1 cellular context compared by ENCODE assay signal in the genomic region with DNA sequence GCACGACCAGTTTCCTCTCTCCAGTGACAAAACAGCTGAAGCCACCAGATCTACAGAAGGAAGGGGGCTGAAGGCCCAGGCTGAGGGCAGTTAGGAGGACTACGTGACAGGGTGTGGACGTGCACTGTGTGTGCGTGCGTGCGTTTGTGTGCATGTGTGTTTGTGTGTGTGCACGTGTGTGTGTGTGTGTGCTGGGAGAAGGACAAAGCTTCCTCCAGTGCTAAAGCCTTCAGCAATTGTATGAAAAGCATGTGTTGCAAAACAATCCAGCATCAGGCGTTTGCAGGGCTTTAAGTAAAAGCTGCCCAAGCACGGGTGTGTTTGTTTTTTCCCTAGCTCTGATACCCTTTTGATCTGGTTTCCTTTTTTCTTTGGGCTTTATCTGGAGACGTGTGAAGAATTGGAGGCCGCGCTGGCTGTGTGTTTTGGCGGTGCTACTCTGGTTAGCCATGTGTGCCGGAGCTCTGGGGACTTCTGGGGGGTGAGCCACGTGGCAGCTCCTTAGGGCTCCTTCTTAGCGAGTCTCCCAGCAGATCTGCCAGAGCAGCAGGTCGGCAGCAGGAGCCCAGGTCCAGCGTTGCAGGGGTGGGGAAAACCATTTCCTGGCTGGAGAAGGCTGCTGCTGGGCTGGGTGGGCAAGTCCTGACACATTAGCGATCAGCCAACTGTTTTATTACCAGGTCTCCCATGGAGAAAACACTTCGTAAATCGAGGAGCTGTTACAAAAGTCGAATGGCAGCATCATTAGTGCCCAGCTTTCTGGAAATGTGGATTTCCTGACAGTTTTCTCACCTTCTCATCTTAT.
TF ChIP-seq lines count a peak whose summit lies in the region.

No MANE protein-coding gene starts in this region.

TF ChIP-seq in HepG2, 621 proteins besides CTCF, POLR2A, EP300 and RAD21 (continued from another document and continues in another):
- TF ChIP-seq ZBTB26 (CRISPR knock-in tag; IDR thresholded peaks at IDR 0.05; ENCODE audit: borderline replicate concordance) (no peak), SNAI1 (CRISPR knock-in tag; IDR thresholded peaks at IDR 0.05; ENCODE audit: borderline replicate concordance) (no peak), REPIN1 (CRISPR knock-in tag; IDR thresholded peaks at IDR 0.05; ENCODE audit: borderline replicate concordance, low read depth) (peak; percentile 41; the same call in 1 of the 2 replicates), ZNF773 (CRISPR knock-in tag; IDR thresholded peaks at IDR 0.05; ENCODE audit: borderline replicate concordance) (no peak), MEF2D (CRISPR knock-in tag; IDR thresholded peaks at IDR 0.05) (peak; percentile 55; the same call in 1 of the 2 replicates), SOX5 (CRISPR knock-in tag; IDR thresholded peaks at IDR 0.05; ENCODE audit: borderline replicate concordance) (peak; percentile 77), CEBPB (IDR thresholded peaks at IDR 0.05; ENCODE audit: borderline replicate concordance, low read depth, low read length) (peak; percentile 86), FOXJ3 (CRISPR knock-in tag; IDR thresholded peaks at IDR 0.05; ENCODE audit: borderline replicate concordance) (peak; percentile 66; the same call in 1 of the 2 replicates), ZNF430 (CRISPR knock-in tag; IDR thresholded peaks at IDR 0.05) (0 out of 2 replicates have a peak, but pooled peaks have one; percentile 53), JUN (CRISPR knock-in tag; IDR thresholded peaks at IDR 0.05) (no peak), ISL2 (CRISPR knock-in tag; IDR thresholded peaks at IDR 0.05) (peak; percentile 76), TCF7L2 (IDR thresholded peaks at IDR 0.05; ENCODE audit: low read depth, low read length) (peak; percentile 59; the same call in 1 of the 2 replicates), AHDC1 (CRISPR knock-in tag; IDR thresholded peaks at IDR 0.05; ENCODE audit: borderline replicate concordance) (peak; percentile 52; the same call in 1 of the 2 replicates), MAX (IDR thresholded peaks at IDR 0.05) (peak; percentile 83), ZNF83 (CRISPR knock-in tag; IDR thresholded peaks at IDR 0.05; ENCODE audit: borderline replicate concordance) (no peak), ZNF547 (CRISPR knock-in tag; IDR thresholded peaks at IDR 0.05) (0 out of 2 replicates have a peak, but pooled peaks have one; percentile 63), ZBTB33 (CRISPR knock-in tag; IDR thresholded peaks at IDR 0.05) (peak; percentile 60; the same call in 1 of the 2 replicates), MIXL1 (CRISPR knock-in tag; IDR thresholded peaks at IDR 0.05) (0 out of 2 replicates have a peak, but pooled peaks have one; percentile 11)
- TF ChIP-seq, protein P1, sequence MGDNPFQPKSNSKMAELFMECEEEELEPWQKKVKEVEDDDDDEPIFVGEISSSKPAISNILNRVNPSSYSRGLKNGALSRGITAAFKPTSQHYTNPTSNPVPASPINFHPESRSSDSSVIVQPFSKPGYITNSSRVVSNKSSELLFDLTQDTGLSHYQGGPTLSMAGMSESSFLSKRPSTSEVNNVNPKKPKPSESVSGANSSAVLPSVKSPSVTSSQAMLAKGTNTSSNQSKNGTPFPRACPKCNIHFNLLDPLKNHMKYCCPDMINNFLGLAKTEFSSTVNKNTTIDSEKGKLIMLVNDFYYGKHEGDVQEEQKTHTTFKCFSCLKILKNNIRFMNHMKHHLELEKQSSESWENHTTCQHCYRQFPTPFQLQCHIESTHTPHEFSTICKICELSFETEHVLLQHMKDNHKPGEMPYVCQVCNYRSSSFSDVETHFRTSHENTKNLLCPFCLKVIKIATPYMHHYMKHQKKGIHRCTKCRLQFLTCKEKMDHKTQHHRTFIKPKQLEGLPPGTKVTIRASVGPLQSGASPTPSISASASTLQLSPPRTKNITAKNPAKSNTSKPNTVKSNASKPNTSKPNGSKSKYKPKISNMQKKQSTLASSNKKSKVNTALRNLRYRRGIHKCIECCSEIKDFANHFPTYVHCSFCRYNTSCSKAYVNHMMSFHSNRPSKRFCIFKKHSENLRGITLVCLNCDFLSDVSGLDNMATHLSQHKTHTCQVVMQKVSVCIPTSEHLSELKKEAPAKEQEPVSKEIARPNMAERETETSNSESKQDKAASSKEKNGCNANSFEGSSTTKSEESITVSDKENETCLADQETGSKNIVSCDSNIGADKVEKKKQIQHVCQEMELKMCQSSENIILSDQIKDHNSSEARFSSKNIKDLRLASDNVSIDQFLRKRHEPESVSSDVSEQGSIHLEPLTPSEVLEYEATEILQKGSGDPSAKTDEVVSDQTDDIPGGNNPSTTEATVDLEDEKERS (CRISPR knock-in tag; IDR thresholded peaks at IDR 0.05), result peak; percentile 42; the same call in 1 of the 2 replicates
- TF ChIP-seq, protein P2, sequence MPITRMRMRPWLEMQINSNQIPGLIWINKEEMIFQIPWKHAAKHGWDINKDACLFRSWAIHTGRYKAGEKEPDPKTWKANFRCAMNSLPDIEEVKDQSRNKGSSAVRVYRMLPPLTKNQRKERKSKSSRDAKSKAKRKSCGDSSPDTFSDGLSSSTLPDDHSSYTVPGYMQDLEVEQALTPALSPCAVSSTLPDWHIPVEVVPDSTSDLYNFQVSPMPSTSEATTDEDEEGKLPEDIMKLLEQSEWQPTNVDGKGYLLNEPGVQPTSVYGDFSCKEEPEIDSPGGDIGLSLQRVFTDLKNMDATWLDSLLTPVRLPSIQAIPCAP (CRISPR knock-in tag; IDR thresholded peaks at IDR 0.05; ENCODE audit: low read depth), result no peak
- TF ChIP-seq, protein P3, sequence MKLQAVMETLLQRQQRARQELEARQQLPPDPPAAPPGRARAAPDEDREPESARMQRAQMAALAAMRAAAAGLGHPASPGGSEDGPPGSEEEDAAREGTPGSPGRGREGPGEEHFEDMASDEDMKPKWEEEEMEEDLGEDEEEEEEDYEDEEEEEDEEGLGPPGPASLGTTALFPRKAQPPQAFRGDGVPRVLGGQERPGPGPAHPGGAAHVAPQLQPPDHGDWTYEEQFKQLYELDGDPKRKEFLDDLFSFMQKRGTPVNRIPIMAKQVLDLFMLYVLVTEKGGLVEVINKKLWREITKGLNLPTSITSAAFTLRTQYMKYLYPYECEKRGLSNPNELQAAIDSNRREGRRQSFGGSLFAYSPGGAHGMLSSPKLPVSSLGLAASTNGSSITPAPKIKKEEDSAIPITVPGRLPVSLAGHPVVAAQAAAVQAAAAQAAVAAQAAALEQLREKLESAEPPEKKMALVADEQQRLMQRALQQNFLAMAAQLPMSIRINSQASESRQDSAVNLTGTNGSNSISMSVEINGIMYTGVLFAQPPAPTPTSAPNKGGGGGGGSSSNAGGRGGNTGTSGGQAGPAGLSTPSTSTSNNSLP (IDR thresholded peaks at IDR 0.05; ENCODE audit: low read depth, low read length), result no peak
- TF ChIP-seq, protein P4, sequence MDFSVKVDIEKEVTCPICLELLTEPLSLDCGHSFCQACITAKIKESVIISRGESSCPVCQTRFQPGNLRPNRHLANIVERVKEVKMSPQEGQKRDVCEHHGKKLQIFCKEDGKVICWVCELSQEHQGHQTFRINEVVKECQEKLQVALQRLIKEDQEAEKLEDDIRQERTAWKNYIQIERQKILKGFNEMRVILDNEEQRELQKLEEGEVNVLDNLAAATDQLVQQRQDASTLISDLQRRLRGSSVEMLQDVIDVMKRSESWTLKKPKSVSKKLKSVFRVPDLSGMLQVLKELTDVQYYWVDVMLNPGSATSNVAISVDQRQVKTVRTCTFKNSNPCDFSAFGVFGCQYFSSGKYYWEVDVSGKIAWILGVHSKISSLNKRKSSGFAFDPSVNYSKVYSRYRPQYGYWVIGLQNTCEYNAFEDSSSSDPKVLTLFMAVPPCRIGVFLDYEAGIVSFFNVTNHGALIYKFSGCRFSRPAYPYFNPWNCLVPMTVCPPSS (IDR thresholded peaks at IDR 0.05), result no peak
- TF ChIP-seq, protein P5, sequence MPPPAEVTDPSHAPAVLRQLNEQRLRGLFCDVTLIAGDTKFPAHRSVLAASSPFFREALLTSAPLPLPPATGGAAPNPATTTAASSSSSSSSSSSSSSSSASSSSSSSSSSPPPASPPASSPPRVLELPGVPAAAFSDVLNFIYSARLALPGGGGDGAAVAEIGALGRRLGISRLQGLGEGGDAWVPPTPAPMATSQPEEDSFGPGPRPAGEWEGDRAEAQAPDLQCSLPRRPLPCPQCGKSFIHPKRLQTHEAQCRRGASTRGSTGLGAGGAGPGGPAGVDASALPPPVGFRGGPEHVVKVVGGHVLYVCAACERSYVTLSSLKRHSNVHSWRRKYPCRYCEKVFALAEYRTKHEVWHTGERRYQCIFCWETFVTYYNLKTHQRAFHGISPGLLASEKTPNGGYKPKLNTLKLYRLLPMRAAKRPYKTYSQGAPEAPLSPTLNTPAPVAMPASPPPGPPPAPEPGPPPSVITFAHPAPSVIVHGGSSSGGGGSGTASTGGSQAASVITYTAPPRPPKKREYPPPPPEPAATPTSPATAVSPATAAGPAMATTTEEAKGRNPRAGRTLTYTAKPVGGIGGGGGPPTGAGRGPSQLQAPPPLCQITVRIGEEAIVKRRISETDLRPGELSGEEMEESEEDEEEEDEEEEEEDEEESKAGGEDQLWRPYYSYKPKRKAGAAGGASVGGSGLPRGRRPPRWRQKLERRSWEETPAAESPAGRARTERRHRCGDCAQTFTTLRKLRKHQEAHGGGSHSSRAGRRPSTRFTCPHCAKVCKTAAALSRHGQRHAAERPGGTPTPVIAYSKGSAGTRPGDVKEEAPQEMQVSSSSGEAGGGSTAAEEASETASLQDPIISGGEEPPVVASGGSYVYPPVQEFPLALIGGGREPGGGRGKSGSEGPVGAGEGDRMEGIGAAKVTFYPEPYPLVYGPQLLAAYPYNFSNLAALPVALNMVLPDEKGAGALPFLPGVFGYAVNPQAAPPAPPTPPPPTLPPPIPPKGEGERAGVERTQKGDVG (CRISPR knock-in tag; IDR thresholded peaks at IDR 0.05; ENCODE audit: borderline replicate concordance), result peak; percentile 83; the same call in 1 of the 2 replicates
- TF ChIP-seq, protein P6, sequence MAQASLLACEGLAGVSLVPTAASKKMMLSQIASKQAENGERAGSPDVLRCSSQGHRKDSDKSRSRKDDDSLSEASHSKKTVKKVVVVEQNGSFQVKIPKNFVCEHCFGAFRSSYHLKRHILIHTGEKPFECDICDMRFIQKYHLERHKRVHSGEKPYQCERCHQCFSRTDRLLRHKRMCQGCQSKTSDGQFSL (CRISPR knock-in tag; IDR thresholded peaks at IDR 0.05), result peak; percentile 32; the same call in 1 of the 2 replicates
- TF ChIP-seq, protein P7, sequence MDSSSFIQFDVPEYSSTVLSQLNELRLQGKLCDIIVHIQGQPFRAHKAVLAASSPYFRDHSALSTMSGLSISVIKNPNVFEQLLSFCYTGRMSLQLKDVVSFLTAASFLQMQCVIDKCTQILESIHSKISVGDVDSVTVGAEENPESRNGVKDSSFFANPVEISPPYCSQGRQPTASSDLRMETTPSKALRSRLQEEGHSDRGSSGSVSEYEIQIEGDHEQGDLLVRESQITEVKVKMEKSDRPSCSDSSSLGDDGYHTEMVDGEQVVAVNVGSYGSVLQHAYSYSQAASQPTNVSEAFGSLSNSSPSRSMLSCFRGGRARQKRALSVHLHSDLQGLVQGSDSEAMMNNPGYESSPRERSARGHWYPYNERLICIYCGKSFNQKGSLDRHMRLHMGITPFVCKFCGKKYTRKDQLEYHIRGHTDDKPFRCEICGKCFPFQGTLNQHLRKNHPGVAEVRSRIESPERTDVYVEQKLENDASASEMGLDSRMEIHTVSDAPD (CRISPR knock-in tag; IDR thresholded peaks at IDR 0.05), result peak; percentile 85
